8 cellular contexts compared by ENCODE assay signal in the genomic region with DNA sequence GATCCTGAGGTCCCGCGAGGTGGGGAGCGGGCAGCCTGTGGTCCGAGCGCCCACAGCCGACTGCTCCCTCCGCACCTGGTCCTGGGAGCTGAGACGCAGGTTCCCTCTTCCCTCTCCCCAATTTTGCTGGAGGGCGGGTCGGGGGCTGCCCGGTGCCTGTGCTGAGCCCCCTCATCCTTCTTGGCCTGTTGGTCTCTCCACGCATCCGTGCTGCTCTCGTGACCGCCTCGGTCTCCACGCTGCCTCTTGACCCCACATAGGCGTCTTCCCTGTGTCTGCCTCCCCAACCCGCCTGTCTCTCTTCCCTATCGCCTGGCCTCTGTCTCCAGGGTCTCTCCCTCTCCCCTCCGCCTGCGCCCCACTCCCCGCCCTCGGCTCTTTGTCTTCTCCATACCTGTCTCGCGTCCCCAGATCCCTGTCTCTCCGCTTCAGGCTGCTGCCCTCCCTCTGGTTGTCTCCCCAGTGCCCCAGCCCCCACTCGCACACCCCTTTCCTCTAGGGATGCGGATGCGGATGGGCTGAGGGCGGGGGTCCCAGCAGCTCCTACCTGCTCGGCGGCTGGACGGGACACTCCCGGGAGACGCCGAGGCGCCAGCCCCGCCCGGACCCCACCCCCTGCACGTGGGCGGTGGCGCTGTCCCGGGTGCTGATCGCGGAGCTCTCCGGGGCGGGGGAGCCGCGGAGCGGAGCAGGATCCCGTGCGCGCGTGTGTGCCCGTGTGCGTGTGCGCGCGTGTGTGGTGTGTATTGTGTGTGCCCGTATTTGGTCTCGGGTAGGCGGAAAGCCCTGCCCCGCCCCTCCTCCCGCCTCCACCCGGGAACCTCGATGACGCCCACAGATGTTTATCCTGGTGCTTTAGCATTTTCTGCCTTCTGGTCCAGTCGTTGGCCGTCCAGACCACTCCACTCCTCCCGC. TPM values are rescaled to one million over a fixed set of nuclear protein-coding genes. Genes with fewer than 3 reads are reported as not detected.
DNase-seq lines count a peak whose midpoint lies in the region; TF ChIP-seq lines count a peak whose summit lies in the region.

A gene (minus strand): TSS at position 720 of the 915 bp plus-strand sequence. CDS start 1,248 bp downstream, outside the sequence.

- H3K27ac Mint-ChIP-seq in activated T-helper 2 cell treated with anti-CD3 and anti-CD28 coated beads, Interferon-gamma antibody, Interleukin-2, Interleukin-4, amounts not matched to agents 10 μg/mL and 5 μg/mL and 100 μg/mL, durations not matched to agents 14 hours and 24 hours and 36 hours: no peak within 1 kb of the TSS
- H3K27ac Mint-ChIP-seq in progenitor cell of endocrine pancreas: no peak within 1 kb of the TSS

- intact Hi-C loops in activated T-helper 2 cell treated with anti-CD3 and anti-CD28 coated beads, Interferon-gamma antibody, Interleukin-2, Interleukin-4, amounts not matched to agents 10 μg/mL and 5 μg/mL and 100 μg/mL, durations not matched to agents 14 hours and 24 hours and 36 hours (cut with micrococcal nuclease): loop anchor here (5.0 kb wide), 1 partner anchor 77 kb away; a partner anchor contains a TSS

- peak within 1 kb of the TSS; percentile 56 for H3K9ac ChIP-seq in NT2/D1 (ENCODE audit: insufficient read length, low read depth)

- H3K4me3 Mint-ChIP-seq in activated T-helper 2 cell treated with anti-CD3 and anti-CD28 coated beads, Interferon-gamma antibody, Interleukin-2, Interleukin-4, amounts not matched to agents 10 μg/mL and 5 μg/mL and 100 μg/mL, durations not matched to agents 14 hours and 24 hours and 36 hours (ENCODE audit: low read depth): peak within 1 kb of the TSS; percentile 60
- H3K4me3 Mint-ChIP-seq in progenitor cell of endocrine pancreas (ENCODE audit: low read depth): peak within 1 kb of the TSS; percentile 72

- no peak for TF ChIP-seq CTCF in foreskin fibroblast (IDR thresholded peaks at IDR 0.05; ENCODE audit: low read depth, low read length)
- TF ChIP-seq CTCF in progenitor cell of endocrine pancreas (IDR thresholded peaks at IDR 0.05; ENCODE audit: unreplicated experiment): no peak

- peaks cover 6% of the 10 kb centered on the region for H3K4me1 ChIP-seq in NT2/D1 (ENCODE audit: insufficient read depth, insufficient read length)

- no peaks in the 10 kb centered on the region for H3K36me3 Mint-ChIP-seq in activated T-helper 2 cell treated with anti-CD3 and anti-CD28 coated beads, Interferon-gamma antibody, Interleukin-2, Interleukin-4, amounts not matched to agents 10 μg/mL and 5 μg/mL and 100 μg/mL, durations not matched to agents 14 hours and 24 hours and 36 hours (ENCODE audit: low read depth)
- no peaks in the 10 kb centered on the region for H3K36me3 Mint-ChIP-seq in progenitor cell of endocrine pancreas (ENCODE audit: insufficient read depth)

- H3K4me3 ChIP-seq in NT2/D1 (ENCODE audit: insufficient read length, low read depth) (peak within 1 kb of the TSS; percentile 37), foreskin fibroblast (ENCODE audit: low read depth in 1 of 2, low read length in 2 of 2) (peak within 1 kb of the TSS; percentile 38 to 48)

- no peaks in the 10 kb centered on the region for H3K9me3 Mint-ChIP-seq in activated T-helper 2 cell treated with anti-CD3 and anti-CD28 coated beads, Interferon-gamma antibody, Interleukin-2, Interleukin-4, amounts not matched to agents 10 μg/mL and 5 μg/mL and 100 μg/mL, durations not matched to agents 14 hours and 24 hours and 36 hours
- no peaks in the 10 kb centered on the region for H3K9me3 Mint-ChIP-seq in progenitor cell of endocrine pancreas (ENCODE audit: low read depth)

- DNase-seq in NCI-H1417 (lab: John Stamatoyannopoulos, UW): peak in 2 of 3 experiments; percentile 65 to 69
- DNase-seq in NCI-H1417 treated with DMSO at 0.1 percent for 48 hours (lab: John Stamatoyannopoulos, UW): no peak
- no peak for DNase-seq in NT2/D1 (ENCODE audit: low read depth, low spot score)
- peak; percentile 63 for DNase-seq in activated T-helper 2 cell treated with anti-CD3 and anti-CD28 coated beads, Interferon-gamma antibody, Interleukin-2, Interleukin-4, amounts not matched to agents 10 μg/mL and 5 μg/mL and 100 μg/mL, durations not matched to agents 14 hours and 24 hours and 36 hours (ENCODE audit: low spot score)
- peak in 1 of 2 donors; percentile 73 for DNase-seq in foreskin fibroblast
- peak; percentile 53 for DNase-seq in progenitor cell of endocrine pancreas (ENCODE audit: low spot score, unreplicated experiment)
- DNase-seq in HT-29 (ENCODE audit: low spot score): no peak
- DNase-seq in GOT3 (lab: John Stamatoyannopoulos, UW): no peak

- H3K27me3 Mint-ChIP-seq in activated T-helper 2 cell treated with anti-CD3 and anti-CD28 coated beads, Interferon-gamma antibody, Interleukin-2, Interleukin-4, amounts not matched to agents 10 μg/mL and 5 μg/mL and 100 μg/mL, durations not matched to agents 14 hours and 24 hours and 36 hours (ENCODE audit: low read depth): peaks cover 38% of the 10 kb centered on the region
- peaks cover 78% of the 10 kb centered on the region for H3K27me3 Mint-ChIP-seq in progenitor cell of endocrine pancreas

- no peaks in the 10 kb centered on the region for H3K36me3 ChIP-seq in NT2/D1 (ENCODE audit: insufficient read depth, insufficient read length, low read length)

- H3K4me1 Mint-ChIP-seq in activated T-helper 2 cell treated with anti-CD3 and anti-CD28 coated beads, Interferon-gamma antibody, Interleukin-2, Interleukin-4, amounts not matched to agents 10 μg/mL and 5 μg/mL and 100 μg/mL, durations not matched to agents 14 hours and 24 hours and 36 hours (ENCODE audit: low read depth): peaks cover 10% of the 10 kb centered on the region
- H3K4me1 Mint-ChIP-seq in progenitor cell of endocrine pancreas (ENCODE audit: low read depth): peaks cover 2% of the 10 kb centered on the region

- no peaks in the 10 kb centered on the region for H3K9me3 ChIP-seq in NT2/D1 (ENCODE audit: insufficient read depth, low read length)

- H3K27me3 ChIP-seq in NT2/D1 (ENCODE audit: insufficient read depth, insufficient read length): peaks cover 35% of the 10 kb centered on the region

RNA-seq across cellular contexts. Expression of the gene that starts here (rescaled TPM):
- 0.23 TPM in 1 of 2 replicates, not detected in the other for total RNA-seq in activated T-helper 2 cell treated with anti-CD3 and anti-CD28 coated beads, Interferon-gamma antibody, Interleukin-2, Interleukin-4, amounts not matched to agents 10 μg/mL and 5 μg/mL and 100 μg/mL, durations not matched to agents 14 hours and 24 hours and 36 hours
- total RNA-seq in progenitor cell of endocrine pancreas: 4.3 and 4.8 TPM in 2 replicates
- total RNA-seq in HT-29 (2014; rRNA removed; shearing (Covaris generic)): 0.71 and 1.5 TPM in 2 replicates

Comparison
In these comparisons a context has a peak if more than half of its experiments do, and no peak if none do; other contexts are left out.
1. DNase-seq: peak in NCI-H1417 (2 of 3) and progenitor cell of endocrine pancreas (single experiment); none in NCI-H1417 treated with DMSO at 0.1 percent for 48 hours (single experiment), NT2/D1 (single experiment), HT-29 (single experiment) and GOT3 (single experiment).
2. Peak in DNase-seq in activated T-helper 2 cell treated with anti-CD3 and anti-CD28 coated beads, Interferon-gamma antibody, Interleukin-2, Interleukin-4, amounts not matched to agents 10 μg/mL and 5 μg/mL and 100 μg/mL, durations not matched to agents 14 hours and 24 hours and 36 hours; RNA of the gene not detected or under 1 TPM.